In the genomic region with DNA sequence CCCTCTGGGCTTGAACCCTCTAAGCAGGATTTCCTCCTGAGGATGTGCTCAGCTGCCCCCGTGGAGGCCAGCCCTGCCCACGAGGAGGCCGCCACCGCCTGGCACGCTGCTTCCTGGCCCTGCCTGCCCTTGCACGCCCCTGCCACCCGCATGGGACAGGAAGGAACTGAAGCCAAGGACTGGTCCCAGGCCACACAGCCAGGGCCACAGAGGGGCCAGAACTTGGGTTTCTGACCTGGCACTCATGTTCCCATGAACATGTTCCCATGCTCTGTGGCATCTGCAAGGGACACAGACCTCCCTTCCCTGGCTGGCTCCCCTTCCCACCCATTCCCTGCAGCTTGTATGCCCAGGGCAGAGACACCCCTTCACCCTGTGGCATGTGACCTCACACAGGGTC, we compare ENCODE assay signal across 33 cellular contexts. TPM values are rescaled to one million over a fixed set of nuclear protein-coding genes. Genes with fewer than 3 reads are reported as not detected.
DNase-seq lines count a peak whose midpoint lies in the region; ATAC-seq, FAIRE-seq and TF ChIP-seq lines count a peak whose summit lies in the region.
"Had no signal": no experiment of that assay in that cellular context is flagged by ENCODE, and none has a peak within 500 bp of the region (broad histone marks: within the 10 kb centered on the region; RNA-seq: fewer than 3 reads in every experiment).

No MANE protein-coding gene starts in this region.

- H3K4me1 ChIP-seq in HepG2 (ENCODE audit: insufficient read depth, low read length): peaks cover 64% of the 10 kb centered on the region
- peaks cover 0 to 99% (median 98%) of the 10 kb centered on the region in 4 donors for H3K4me1 ChIP-seq in sigmoid colon

- TF ChIP-seq CTCF in HepG2 (CRISPR knock-in tag; IDR thresholded peaks at IDR 0.05) (no peak), sigmoid colon (IDR thresholded peaks at IDR 0.05) (no peak)

- CTCF ChIA-PET in HepG2 (lab: Yijun Ruan, JAX; ENCODE audit: low intra/inter-chr PET ratio, low total read pairs): no interaction called here

- TF ChIP-seq EP300 in HepG2 (IDR thresholded peaks at IDR 0.05; ENCODE audit: low read depth in 2 of 2, low read length in 2 of 2) (no peak), HepG2 (CRISPR knock-in tag; IDR thresholded peaks at IDR 0.05; ENCODE audit: borderline replicate concordance) (no peak), sigmoid colon (IDR thresholded peaks at IDR 0.05) (no peak)

- no peak for FAIRE-seq in HepG2 (lab: Jason Lieb, UNC)
- FAIRE-seq: A549, colon, G401.6, TTC549 had no signal

- no peaks in the 10 kb centered on the region for H4K20me1 ChIP-seq in HepG2 (ENCODE audit: insufficient read depth, low read length)

- POLR2A ChIA-PET in HepG2 (lab: Yijun Ruan, JAX): interaction anchor here (1.3 to 3.9 kb wide), 4 partner anchors 14 to 36 kb away, joined by 5 to 69 read pairs (median 10); no protein-coding TSS in a partner anchor

- intact Hi-C loops in HepG2 (cut with micrococcal nuclease; ENCODE audit: unreplicated experiment): loop anchor here (1.0 kb wide), 1 partner anchor 48 kb away; no protein-coding TSS in a partner anchor
- intact Hi-C loops in sigmoid colon (cut with DNase I): loop anchor here (2.0 kb wide), 1 partner anchor 21 kb away; no protein-coding TSS in a partner anchor

- no peaks in the 10 kb centered on the region for H3K27me3 Mint-ChIP-seq in stimulated activated naive CD8-positive, alpha-beta T cell treated with anti-CD3 and anti-CD28 coated beads, Interleukin-15, amount 100 ng/mL, for 72 hours
- H3K27me3 Mint-ChIP-seq: B cell; effector memory CD8-positive, alpha-beta T cell; T-cell had no signal

- no peak for DNase-seq in stimulated activated naive CD8-positive, alpha-beta T cell treated with anti-CD3 and anti-CD28 coated beads, Interleukin-15, amount 100 ng/mL, for 72 hours
- DNase-seq in stimulated activated naive CD8-positive, alpha-beta T cell treated with anti-CD3 and anti-CD28 coated beads, Interleukin-15, Interleukin-2, amounts not matched to agents 100 U/mL and 50 U/mL, for 24 hours: no peak
- DNase-seq in HepG2 (ENCODE audit: low spot score) (no peak), sigmoid colon (no peak), NCI-H526 (lab: John Stamatoyannopoulos, UW) (no peak), mucosa of gallbladder (ENCODE audit: low spot score) (no peak), kidney glomerular epithelial cell (lab: John Stamatoyannopoulos, UW) (no peak)
- DNase-seq: activated CD4-positive, alpha-beta T cell treated with anti-CD3 and anti-CD28 coated beads for 1 hour; activated CD8-positive, alpha-beta memory T cell treated with anti-CD3 and anti-CD28 coated beads for 24 hours; activated gamma-delta T cell treated with Interleukin-2 at 50 U/mL for 16 hours; activated T-cell treated with anti-CD3 and anti-CD28 coated beads, Interleukin-2, amount 50 U/mL, for 1 hour; brain microvascular endothelial cell; DMS53; effector memory CD8-positive, alpha-beta T cell; gastrocnemius medialis; HFFc6; hippocampal formation; immature natural killer cell; NCI-H1417 treated with DMSO at 0.1 percent for 48 hours; NCI-H2107; NCI-H510A; NK-92 treated with Interleukin-12 subunit alpha and Interleukin-12 subunit beta, amount 100 ng/mL, for 24 hours; PC-9; psoas muscle; SIG-M5; T-cell; testis had no signal

- no peak for TF ChIP-seq POLR2A in HepG2 (IDR thresholded peaks at IDR 0.05; ENCODE audit: insufficient read depth in 1 of 2, low read depth in 2 of 2, low read length in 2 of 2)
- no peak for TF ChIP-seq POLR2A in sigmoid colon (IDR thresholded peaks at IDR 0.05)

- H3K9me3 ChIP-seq in HepG2 (ENCODE audit: low read length) (no peaks in the 10 kb centered on the region), sigmoid colon (no peaks in the 10 kb centered on the region)
- H3K9me3 ChIP-seq: A549, gastrocnemius medialis, psoas muscle, testis had no signal

- no peak for TF ChIP-seq RAD21 in HepG2 (CRISPR knock-in tag; IDR thresholded peaks at IDR 0.05)

- no peak overlapping the region for H3K9ac ChIP-seq in HepG2 (ENCODE audit: insufficient read depth, low read depth, low read length)

- no TSS peak for BruUV-seq in HepG2 (replicated peaks; lab: Mats Ljungman, UMichigan)

- peak overlapping the region; percentile 9 for H3K27ac ChIP-seq in HepG2 (ENCODE audit: extremely low read length, insufficient read depth, low read length)
- H3K27ac ChIP-seq in sigmoid colon: peak overlapping the region; percentile 53 to 99 (median 98)
- H3K27ac ChIP-seq: brain microvascular endothelial cell, gastrocnemius medialis, PC-9, psoas muscle, testis had no signal

- in situ Hi-C loops in HepG2 (cut with HindIII; ENCODE audit: extremely low pct_ligation_motif_present, low pct_unique_long_range_greater_than_20kb): no loop called here

- peaks cover 0 to 5% of the 10 kb centered on the region in 2 experiments; a peak in 1 of 5 replicates for H3K36me3 ChIP-seq in HepG2 (replicated peaks in 1 of 2; ENCODE audit: control insufficient read depth in 1 of 2, insufficient read depth in 2 of 2, low read length in 2 of 2)
- no peaks in the 10 kb centered on the region for H3K36me3 ChIP-seq in sigmoid colon
- H3K36me3 ChIP-seq: brain microvascular endothelial cell, gastrocnemius medialis had no signal

- no peaks in the 10 kb centered on the region for H3K79me2 ChIP-seq in HepG2 (ENCODE audit: insufficient read depth, low read length)

- no peak overlapping the region for H3K4me2 ChIP-seq in HepG2 (ENCODE audit: low read depth, low read length)
- H3K4me2 ChIP-seq: A549, PC-9 had no signal

- peak overlapping the region; percentile 33 to 87 for H3K27ac Mint-ChIP-seq in stimulated activated naive CD8-positive, alpha-beta T cell treated with anti-CD3 and anti-CD28 coated beads, Interleukin-15, amount 100 ng/mL, for 72 hours
- H3K27ac Mint-ChIP-seq: B cell; effector memory CD8-positive, alpha-beta T cell; HFFc6; immature natural killer cell; T-cell had no signal

- H3K27me3 ChIP-seq in HepG2 (ENCODE audit: control insufficient read depth in 1 of 2, insufficient read depth in 2 of 2, low read length in 2 of 2) (no peaks in the 10 kb centered on the region), sigmoid colon (no peaks in the 10 kb centered on the region)
- H3K27me3 ChIP-seq: brain microvascular endothelial cell, gastrocnemius medialis, testis had no signal

- no peaks in the 10 kb centered on the region for H3K9me3 Mint-ChIP-seq in stimulated activated naive CD8-positive, alpha-beta T cell treated with anti-CD3 and anti-CD28 coated beads, Interleukin-15, amount 100 ng/mL, for 72 hours
- H3K9me3 Mint-ChIP-seq: effector memory CD8-positive, alpha-beta T cell; HFFc6; immature natural killer cell; T-cell had no signal

- H2AFZ ChIP-seq in HepG2 (ENCODE audit: low read length): no peak overlapping the region
- H2AFZ ChIP-seq: PC-9 had no signal

- H3K4me3 ChIP-seq in HepG2 (replicated peaks in 1 of 3; ENCODE audit: insufficient read depth in 1 of 3, low read depth in 2 of 3, low read length in 3 of 3) (no peak overlapping the region), sigmoid colon (no peak overlapping the region)
- H3K4me3 ChIP-seq: A549, gastrocnemius medialis, PC-9, psoas muscle, testis had no signal

- peaks cover 21% of the 10 kb centered on the region for H3K4me1 Mint-ChIP-seq in stimulated activated naive CD8-positive, alpha-beta T cell treated with anti-CD3 and anti-CD28 coated beads, Interleukin-15, amount 100 ng/mL, for 72 hours
- H3K4me1 Mint-ChIP-seq: B cell, immature natural killer cell, T-cell had no signal

- no peak overlapping the region for H3K4me3 Mint-ChIP-seq in stimulated activated naive CD8-positive, alpha-beta T cell treated with anti-CD3 and anti-CD28 coated beads, Interleukin-15, amount 100 ng/mL, for 72 hours
- H3K4me3 Mint-ChIP-seq: B cell; effector memory CD8-positive, alpha-beta T cell; HFFc6; immature natural killer cell; T-cell had no signal

- peak; percentile 11 for ATAC-seq in stimulated activated naive CD8-positive, alpha-beta T cell treated with anti-CD3 and anti-CD28 coated beads, Interleukin-15, amount 100 ng/mL, for 72 hours
- ATAC-seq in stimulated activated naive CD8-positive, alpha-beta T cell treated with anti-CD3 and anti-CD28 coated beads, Interleukin-15, Interleukin-2, amounts not matched to agents 100 U/mL and 50 U/mL, for 24 hours: no peak
- ATAC-seq in HepG2: no peak
- no peak for ATAC-seq in GM21717 (IDR thresholded peaks at IDR 0.05; ENCODE audit: unreplicated experiment)
- ATAC-seq: A549; effector memory CD8-positive, alpha-beta T cell; gastrocnemius medialis; psoas muscle had no signal

- WGBS in HepG2 (ENCODE audit: low lambda C conversion rate): 98% methylated on average over 7 of the region's 7 CpGs
- WGBS in sigmoid colon, 2 donors: 63 to 84% methylated on average over 7 of the region's 7 CpGs

TF ChIP-seq in HepG2, 621 proteins besides CTCF, POLR2A, EP300 and RAD21 (continues in another document):
- TF ChIP-seq RARG (CRISPR knock-in tag; IDR thresholded peaks at IDR 0.05; ENCODE audit: low read depth) (no peak), ZNF768 (CRISPR knock-in tag; IDR thresholded peaks at IDR 0.05) (peak; percentile 30; the same call in 1 of the 2 replicates), NFATC3 (CRISPR knock-in tag; IDR thresholded peaks at IDR 0.05) (no peak)

RNA-seq across cellular contexts. Expression of gene MTSS2, which starts 24.1 kb away (rescaled TPM):
- total RNA-seq in HepG2 (2016; rRNA removed; fragmentation: Illumina TruSeq; extraction: Trizol) (84.6 and 132 TPM in 2 replicates), sigmoid colon (10 to 100 TPM; 36.4 to 100.0 (median 60.7) TPM), mucosa of gallbladder (113 TPM)
- total RNA-seq in HepG2 (2016; cell fraction: cytosol; rRNA removed; fragmentation: Illumina TruSeq; extraction: Trizol; ENCODE audit: low read depth): 43.5 and 50.3 TPM in 2 replicates
- 77.0 and 127 TPM in 2 replicates for total RNA-seq in HepG2 (2016; cell fraction: insoluble cytoplasmic fraction; rRNA removed; fragmentation: Illumina TruSeq; extraction: Trizol)
- total RNA-seq in HepG2 (2016; cell fraction: membrane; rRNA removed; fragmentation: Illumina TruSeq; extraction: Trizol): 144 and 145 TPM in 2 replicates
- 105 and 134 TPM in 2 replicates for total RNA-seq in HepG2 (2016; cell fraction: nucleus; rRNA removed; fragmentation: Illumina TruSeq; extraction: Trizol)
- polyA plus RNA-seq in HepG2 (2011; rRNA removed) (242 and 284 TPM in 2 replicates), sigmoid colon (10 to 100 TPM in 2 of 3 donors, 1 to 10 TPM in 1; 5.4 to 28.2 (median 10.9) TPM)
- polyA plus RNA-seq in HepG2 (2011; cell fraction: cytosol; rRNA removed): 101 and 160 TPM in 2 replicates
- polyA plus RNA-seq in HepG2 (2011; cell fraction: nucleus; rRNA removed): 555 and 802 TPM in 2 replicates
- polyA plus RNA-seq in HepG2 (2012): 157 and 253 TPM in 2 replicates
- 47.6 and 47.9 TPM in 2 replicates for polyA plus RNA-seq in HepG2 (2016; cell fraction: cytosol; fragmentation: Illumina TruSeq; extraction: Trizol; ENCODE audit: low read depth)
- 136 and 193 TPM in 2 replicates for polyA plus RNA-seq in HepG2 (2016; cell fraction: insoluble cytoplasmic fraction; fragmentation: Illumina TruSeq; extraction: Trizol; ENCODE audit: low read depth)
- polyA plus RNA-seq in HepG2 (2016; cell fraction: membrane; fragmentation: Illumina TruSeq; extraction: Trizol; ENCODE audit: low read depth): 144 and 154 TPM in 2 replicates
- polyA plus RNA-seq in HepG2 (2016; cell fraction: nucleus; fragmentation: Illumina TruSeq; extraction: Trizol; ENCODE audit: insufficient read depth, low read depth): 467 and 522 TPM in 2 replicates
- polyA minus RNA-seq in HepG2 (2011; rRNA and poly(A)+ RNA removed; ENCODE audit: low replicate concordance): 24.5 and 186 TPM in 2 replicates
- 155 and 166 TPM in 2 replicates for polyA minus RNA-seq in HepG2 (2011; cell fraction: cytosol; rRNA and poly(A)+ RNA removed)
- polyA minus RNA-seq in HepG2 (2011; cell fraction: nucleus; rRNA and poly(A)+ RNA removed): 97.5 and 127 TPM in 2 replicates
- polyA plus RNA-seq: immature natural killer cell had no signal
